ENCODE assay signal across 8 cellular contexts in genomic region chr15:71730277-71731144, GRCh38.
DNase-seq lines count a peak whose midpoint lies in the region; ATAC-seq and TF ChIP-seq lines count a peak whose summit lies in the region.

No MANE protein-coding gene starts in this region.

- no peak overlapping the region for H3K4me3 Mint-ChIP-seq in neural progenitor cell

- H3K4me2 ChIP-seq in neural progenitor cell, result no peak overlapping the region

- TF ChIP-seq POLR2A in NB4 (IDR thresholded peaks at IDR 0.05; ENCODE audit: extremely low read depth, insufficient read length), result no peak

- H3K79me2 ChIP-seq in neural progenitor cell (ENCODE audit: low read depth), result no peaks in the 10 kb centered on the region

- H3K9me3 Mint-ChIP-seq in neural progenitor cell, result no peaks in the 10 kb centered on the region

- H3K9me3 ChIP-seq in neural progenitor cell (ENCODE audit: low read depth), result no peaks in the 10 kb centered on the region

- no peak overlapping the region for H3K9ac ChIP-seq in neural progenitor cell

- no peaks in the 10 kb centered on the region for H3K36me3 ChIP-seq in neural progenitor cell

- H3F3A ChIP-seq in neural progenitor cell (ENCODE audit: low read depth), result no peaks in the 10 kb centered on the region

- H3K27ac Mint-ChIP-seq in neural progenitor cell, result no peak overlapping the region

- no peaks in the 10 kb centered on the region for H3K27me3 ChIP-seq in neural progenitor cell

- H3K27me3 Mint-ChIP-seq in neural progenitor cell (ENCODE audit: insufficient read depth, low read depth), result peaks cover 2% of the 10 kb centered on the region

- ATAC-seq in GM18907 (IDR thresholded peaks at IDR 0.05; ENCODE audit: unreplicated experiment), result no peak
- ATAC-seq in HG02885 (IDR thresholded peaks at IDR 0.05; ENCODE audit: poor library complexity, unreplicated experiment), result no peak

- H3K36me3 Mint-ChIP-seq in neural progenitor cell, result no peaks in the 10 kb centered on the region

- no peak overlapping the region for H2AFZ ChIP-seq in neural progenitor cell (replicated peaks)

- H4K20me1 ChIP-seq in neural progenitor cell (ENCODE audit: low read depth), result no peaks in the 10 kb centered on the region

- DNase-seq in AG10803 (ENCODE audit: low read depth) (peak; percentile 74), GM10266 (ENCODE audit: extremely low spot score) (peak; percentile 62), NB4 (ENCODE audit: low read depth) (peak; percentile 66), fibroblast of peridontal ligament (ENCODE audit: extremely low read depth) (peak; percentile 82), neural progenitor cell (ENCODE audit: low spot score) (peak; percentile 62)

- peak; percentile 85 for TF ChIP-seq CTCF in AG10803 (conservative IDR thresholded peaks at IDR 0.05; ENCODE audit: low read length)
- peak; percentile 80 for TF ChIP-seq CTCF in GM10266 (IDR thresholded peaks at IDR 0.05; ENCODE audit: control insufficient read depth, insufficient read depth, low read depth, missing control alignments)
- TF ChIP-seq CTCF in NB4 (IDR thresholded peaks at IDR 0.05; ENCODE audit: low read depth, low read length), result peak; percentile 78
- peak; percentile 65 for TF ChIP-seq CTCF in WI38 (IDR thresholded peaks at IDR 0.05; ENCODE audit: low read depth, low read length)
- TF ChIP-seq CTCF in neural progenitor cell (IDR thresholded peaks at IDR 0.05), result peak; percentile 77

- peaks cover 8% of the 10 kb centered on the region for H3K4me1 ChIP-seq in neural progenitor cell

- no peak overlapping the region for H3K27ac ChIP-seq in neural progenitor cell

- H3K4me3 ChIP-seq in AG10803 (ENCODE audit: low read length) (no peak overlapping the region), NB4 (ENCODE audit: low read depth, low read length) (no peak overlapping the region), WI38 (ENCODE audit: low read depth, low read length) (no peak overlapping the region), neural progenitor cell (no peak overlapping the region)

- no peaks in the 10 kb centered on the region for H3K4me1 Mint-ChIP-seq in neural progenitor cell
